In the genomic region with DNA sequence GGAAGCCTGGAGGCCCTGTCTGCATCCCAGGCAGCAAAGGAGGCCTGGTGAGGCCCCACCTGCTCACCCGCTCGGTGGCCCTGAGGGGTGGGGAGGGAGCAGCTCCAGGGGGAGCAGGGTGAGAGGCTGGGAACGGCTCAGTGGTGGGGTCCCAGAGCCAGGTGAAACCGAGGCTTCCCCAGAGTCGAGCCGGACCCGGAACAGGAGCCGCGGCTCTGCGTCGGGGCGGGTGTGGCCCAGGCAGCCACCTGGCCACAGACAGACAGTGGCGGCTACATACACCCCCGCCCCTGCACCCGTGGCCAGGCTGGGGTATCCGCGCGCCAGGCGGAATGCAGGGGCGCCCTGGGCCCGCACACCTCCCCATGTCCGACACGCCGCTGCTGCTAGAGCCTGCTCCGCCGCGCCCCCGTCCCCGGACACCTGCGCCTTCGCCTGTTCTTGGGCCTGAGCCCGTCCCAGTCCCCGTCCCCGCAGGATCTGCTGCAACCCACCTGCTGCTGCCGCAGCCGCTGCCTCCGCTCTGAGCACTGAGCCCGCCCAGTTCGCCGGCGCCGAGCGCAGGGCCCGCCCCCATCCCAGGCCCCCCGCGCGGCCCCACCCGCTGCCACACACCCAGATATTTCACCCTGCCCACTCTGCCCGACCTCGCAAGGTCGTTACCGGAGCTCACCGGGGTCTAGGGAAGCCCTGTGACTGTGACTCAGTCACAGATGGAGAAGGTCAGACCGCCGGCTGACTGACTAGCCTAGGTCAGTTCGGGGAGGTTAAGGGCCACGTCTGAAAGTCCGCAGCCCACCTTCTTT, we compare ENCODE assay signal across 9 cellular contexts. TPM values are rescaled to one million over a fixed set of nuclear protein-coding genes. Genes with fewer than 3 reads are reported as not detected.
DNase-seq lines count a peak whose midpoint lies in the region; FAIRE-seq and TF ChIP-seq lines count a peak whose summit lies in the region.
"Had no signal": no experiment of that assay in that cellular context is flagged by ENCODE, and none has a peak within 500 bp of the region (broad histone marks: within the 10 kb centered on the region; RNA-seq: fewer than 3 reads in every experiment).

A gene with protein sequence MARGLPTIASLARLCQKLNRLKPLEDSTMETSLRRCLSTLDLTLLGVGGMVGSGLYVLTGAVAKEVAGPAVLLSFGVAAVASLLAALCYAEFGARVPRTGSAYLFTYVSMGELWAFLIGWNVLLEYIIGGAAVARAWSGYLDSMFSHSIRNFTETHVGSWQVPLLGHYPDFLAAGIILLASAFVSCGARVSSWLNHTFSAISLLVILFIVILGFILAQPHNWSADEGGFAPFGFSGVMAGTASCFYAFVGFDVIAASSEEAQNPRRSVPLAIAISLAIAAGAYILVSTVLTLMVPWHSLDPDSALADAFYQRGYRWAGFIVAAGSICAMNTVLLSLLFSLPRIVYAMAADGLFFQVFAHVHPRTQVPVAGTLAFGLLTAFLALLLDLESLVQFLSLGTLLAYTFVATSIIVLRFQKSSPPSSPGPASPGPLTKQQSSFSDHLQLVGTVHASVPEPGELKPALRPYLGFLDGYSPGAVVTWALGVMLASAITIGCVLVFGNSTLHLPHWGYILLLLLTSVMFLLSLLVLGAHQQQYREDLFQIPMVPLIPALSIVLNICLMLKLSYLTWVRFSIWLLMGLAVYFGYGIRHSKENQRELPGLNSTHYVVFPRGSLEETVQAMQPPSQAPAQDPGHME (minus strand): TSS at position 525 of the 806 bp plus-strand sequence. CDS start 749 bp downstream, outside the sequence.

- TF ChIP-seq CTCF in astrocyte (IDR thresholded peaks at IDR 0.05; ENCODE audit: insufficient read depth, low read depth, low read length) = no peak

- H3K27me3 ChIP-seq in astrocyte (ENCODE audit: insufficient read depth, low read length) = peaks cover 15% of the 10 kb centered on the region
- H3K27me3 ChIP-seq in iPS-15b (ENCODE audit: control insufficient read depth, insufficient read depth, low read length) = peaks cover 23% of the 10 kb centered on the region
- peaks cover 27 to 38% (median 34%) of the 10 kb centered on the region in 3 donors for H3K27me3 ChIP-seq in skeletal muscle tissue (ENCODE audit: control insufficient read depth in 3 of 3, insufficient read depth in 3 of 3, low read length in 3 of 3)

- peaks cover 4% of the 10 kb centered on the region for H3K4me1 ChIP-seq in astrocyte (ENCODE audit: insufficient read depth, low read length)
- no peaks in the 10 kb centered on the region for H3K4me1 ChIP-seq in iPS-15b (ENCODE audit: control insufficient read depth, insufficient read depth, low read length)
- peaks cover 10 to 31% (median 17%) of the 10 kb centered on the region in 3 donors for H3K4me1 ChIP-seq in skeletal muscle tissue (ENCODE audit: control insufficient read depth in 3 of 3, insufficient read depth in 3 of 3, low read length in 3 of 3)

- H3K27ac ChIP-seq in astrocyte (ENCODE audit: low read depth, low read length) (no peak within 1 kb of the TSS), skeletal muscle tissue (ENCODE audit: low read depth, low read length) (no peak within 1 kb of the TSS)
- H3K27ac ChIP-seq: 22Rv1 had no signal

- H3K9ac ChIP-seq in astrocyte (ENCODE audit: low read length) (no peak within 1 kb of the TSS), iPS-15b (ENCODE audit: low read depth, low read length) (peak within 1 kb of the TSS; percentile 12), skeletal muscle tissue (ENCODE audit: low read depth in 1 of 3, low read length in 3 of 3) (peak within 1 kb of the TSS in 1 of 3 donors; percentile 25)

- no peak within 1 kb of the TSS for H3K27ac Mint-ChIP-seq in astrocyte (ENCODE audit: unreplicated experiment)

- H4K20me1 ChIP-seq in astrocyte (ENCODE audit: insufficient read depth, low read length) = no peaks in the 10 kb centered on the region

- H3K4me2 ChIP-seq in astrocyte (ENCODE audit: low read length) = peak within 1 kb of the TSS; percentile 65

- H3K4me3 ChIP-seq in astrocyte (ENCODE audit: insufficient read depth, low read depth, low read length) (no peak within 1 kb of the TSS), iPS-15b (ENCODE audit: low read depth, low read length) (peak within 1 kb of the TSS; percentile 54), skeletal muscle tissue (ENCODE audit: low read length in 3 of 3) (peak within 1 kb of the TSS in 2 of 3 donors; percentile 36 to 41)

- H3K36me3 ChIP-seq in astrocyte (ENCODE audit: insufficient read depth, low read length) = no peaks in the 10 kb centered on the region
- no peaks in the 10 kb centered on the region for H3K36me3 ChIP-seq in iPS-15b (ENCODE audit: control insufficient read depth, insufficient read depth, low read length)
- H3K36me3 ChIP-seq in skeletal muscle tissue (ENCODE audit: control insufficient read depth in 3 of 3, insufficient read depth in 3 of 3, low read length in 3 of 3) = no peaks in the 10 kb centered on the region

- no peak within 1 kb of the TSS for H3K4me3 Mint-ChIP-seq in astrocyte (ENCODE audit: unreplicated experiment)

- H3K9me3 Mint-ChIP-seq in astrocyte (ENCODE audit: unreplicated experiment) = no peaks in the 10 kb centered on the region

- H3K4me1 Mint-ChIP-seq in astrocyte (ENCODE audit: low read depth, unreplicated experiment) = peaks cover under 1% of the 10 kb centered on the region

- peaks cover 29% of the 10 kb centered on the region for H3K27me3 Mint-ChIP-seq in astrocyte (ENCODE audit: low read depth, unreplicated experiment)

- no peak for FAIRE-seq in astrocyte (lab: Jason Lieb, UNC)

- DNase-seq in DMS53 (lab: John Stamatoyannopoulos, UW) (peak; percentile 35), DMS53 treated with DMSO at 0.1 percent for 48 hours (lab: John Stamatoyannopoulos, UW; ENCODE audit: unreplicated experiment) (no peak), astrocyte (ENCODE audit: low read depth) (no peak), mucosa of gallbladder (ENCODE audit: low spot score) (no peak)
- DNase-seq in NK-92 treated with Interleukin-12 subunit alpha and Interleukin-12 subunit beta, amount 100 ng/mL, for 24 hours (lab: John Stamatoyannopoulos, UW) = no peak
- no peak for DNase-seq in stimulated activated CD4-positive, alpha-beta T cell treated with anti-CD3 and anti-CD28 coated beads, Interleukin-2, amount 100 ng/mL, for 48 hours

- no peak within 1 kb of the TSS for H2AFZ ChIP-seq in astrocyte (ENCODE audit: low read depth, low read length)

- no peaks in the 10 kb centered on the region for H3K36me3 Mint-ChIP-seq in astrocyte (ENCODE audit: low read depth, unreplicated experiment)

- H3K9me3 ChIP-seq in astrocyte (ENCODE audit: insufficient read depth, low read depth, low read length) (no peaks in the 10 kb centered on the region), iPS-15b (ENCODE audit: control insufficient read depth, insufficient read depth, low read length) (no peaks in the 10 kb centered on the region), skeletal muscle tissue (ENCODE audit: control insufficient read depth in 3 of 3, low read length in 3 of 3) (no peaks in the 10 kb centered on the region)

- no peaks in the 10 kb centered on the region for H3K79me2 ChIP-seq in astrocyte (ENCODE audit: insufficient read depth, low read length)

RNA-seq across cellular contexts. Expression of the gene that starts here (rescaled TPM):
- total RNA-seq in astrocyte = 0.31 and 0.93 TPM in 2 replicates
- total RNA-seq in skeletal muscle tissue = 1.6 TPM
- 5.6 TPM for total RNA-seq in mucosa of gallbladder
